In the genomic region with DNA sequence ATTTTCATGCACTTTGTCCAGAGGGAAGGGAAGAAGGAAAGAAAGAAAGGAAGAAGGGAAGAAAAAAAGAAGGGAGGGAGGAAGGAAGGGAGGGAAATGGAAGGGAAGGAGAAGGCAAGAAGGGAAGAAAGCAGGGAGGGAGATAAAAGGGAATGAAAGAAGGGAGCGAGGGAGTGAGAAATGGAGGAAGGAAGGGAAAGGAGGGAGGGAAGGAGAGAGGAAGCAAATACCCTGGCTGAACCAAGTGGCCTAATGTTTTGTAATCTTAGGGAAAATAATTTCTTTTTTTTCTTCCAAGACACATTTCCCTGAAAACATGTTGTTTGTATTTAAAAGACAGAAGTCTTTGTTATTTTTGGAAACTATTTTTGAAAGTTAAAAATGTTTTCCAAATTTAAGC, we compare ENCODE assay signal across 27 cellular contexts. TPM values are rescaled to one million over a fixed set of nuclear protein-coding genes. Genes with fewer than 3 reads are reported as not detected.
DNase-seq lines count a peak whose midpoint lies in the region; ATAC-seq, FAIRE-seq and TF ChIP-seq lines count a peak whose summit lies in the region.
"Had no signal": no experiment of that assay in that cellular context is flagged by ENCODE, and none has a peak within 500 bp of the region (broad histone marks: within the 10 kb centered on the region; RNA-seq: fewer than 3 reads in every experiment).

No MANE protein-coding gene starts in this region.

- TF ChIP-seq CTCF in HepG2 (CRISPR knock-in tag; IDR thresholded peaks at IDR 0.05) = no peak
- TF ChIP-seq CTCF in right lobe of liver (IDR thresholded peaks at IDR 0.05) = no peak
- TF ChIP-seq CTCF in K562 (IDR thresholded peaks at IDR 0.05 in 2 of 3, conservative IDR thresholded peaks at IDR 0.05 in 1 of 3; ENCODE audit: insufficient read depth in 2 of 3, low read depth in 1 of 3, low read length in 3 of 3) = no peak
- TF ChIP-seq CTCF in SK-N-SH (IDR thresholded peaks at IDR 0.05) = no peak
- no peak for TF ChIP-seq CTCF in chondrocyte (IDR thresholded peaks at IDR 0.05)

- FAIRE-seq in HepG2 (lab: Jason Lieb, UNC) (no peak), K562 (lab: Jason Lieb, UNC) (no peak)
- FAIRE-seq: A549, GM12878, GM12892, GM18507 had no signal

- no peak for TF ChIP-seq EP300 in HepG2 (IDR thresholded peaks at IDR 0.05; ENCODE audit: low read depth in 2 of 2, low read length in 2 of 2)
- TF ChIP-seq EP300 in HepG2 (CRISPR knock-in tag; IDR thresholded peaks at IDR 0.05; ENCODE audit: borderline replicate concordance) = no peak
- no peak for TF ChIP-seq EP300 in K562 (IDR thresholded peaks at IDR 0.05; ENCODE audit: low read length)
- TF ChIP-seq EP300 in SK-N-SH (IDR thresholded peaks at IDR 0.05; ENCODE audit: borderline replicate concordance in 1 of 2, low read depth in 1 of 2, low read length in 1 of 2) = no peak

- TF ChIP-seq POLR2A in HepG2 (IDR thresholded peaks at IDR 0.05; ENCODE audit: insufficient read depth in 1 of 2, low read depth in 2 of 2, low read length in 2 of 2) (no peak), right lobe of liver (IDR thresholded peaks at IDR 0.05) (no peak), K562 (conservative IDR thresholded peaks at IDR 0.05) (no peak)

- no peaks in the 10 kb centered on the region for H3K27me3 ChIP-seq in HepG2 (ENCODE audit: control insufficient read depth in 1 of 2, insufficient read depth in 2 of 2, low read length in 2 of 2)
- H3K27me3 ChIP-seq in right lobe of liver = no peaks in the 10 kb centered on the region
- H3K27me3 ChIP-seq in K562 (ENCODE audit: control insufficient read depth in 2 of 2, insufficient read depth in 2 of 2, low read length in 2 of 2) = no peaks in the 10 kb centered on the region
- H3K27me3 ChIP-seq in SK-N-SH (ENCODE audit: insufficient read depth) = no peaks in the 10 kb centered on the region
- H3K27me3 ChIP-seq: BLaER1 treated with 17β-estradiol and CSF1 and Interleukin-3, amounts not matched to agents 10 nM and 100 nM had no signal

- in situ Hi-C loops in HepG2 (cut with HindIII; ENCODE audit: extremely low pct_ligation_motif_present, low pct_unique_long_range_greater_than_20kb) (no loop called here), K562 (cut with MboI) (no loop called here)

- no peak overlapping the region for H3K4me3 ChIP-seq in HepG2 (replicated peaks in 1 of 3; ENCODE audit: insufficient read depth in 1 of 3, low read depth in 2 of 3, low read length in 3 of 3)
- no peak overlapping the region for H3K4me3 ChIP-seq in right lobe of liver
- no peak overlapping the region for H3K4me3 ChIP-seq in K562
- no peak overlapping the region for H3K4me3 ChIP-seq in SK-N-SH (ENCODE audit: low read depth in 2 of 2, low read length in 1 of 2)
- H3K4me3 ChIP-seq: A549; BLaER1 treated with 17β-estradiol and CSF1 and Interleukin-3, amounts not matched to agents 10 nM and 100 nM; GM12878 had no signal

- CTCF ChIA-PET in HepG2 (lab: Yijun Ruan, JAX; ENCODE audit: low intra/inter-chr PET ratio, low total read pairs) = no interaction called here
- CTCF ChIA-PET in K562 (lab: Yijun Ruan, JAX; ENCODE audit: low intra/inter-chr PET ratio) = no interaction called here
- CTCF ChIA-PET in SK-N-SH (lab: Yijun Ruan, JAX) = interaction anchor here (0.6 kb wide), 1 partner anchor 274 kb away, joined by 3 read pairs; no protein-coding TSS in a partner anchor

- peaks cover 41% of the 10 kb centered on the region for H3K9me3 Mint-ChIP-seq in chondrocyte (ENCODE audit: low read depth)

- no peaks in the 10 kb centered on the region for H3K4me1 ChIP-seq in HepG2 (ENCODE audit: insufficient read depth, low read length)
- no peaks in the 10 kb centered on the region for H3K4me1 ChIP-seq in right lobe of liver
- H3K4me1 ChIP-seq in K562 (replicated peaks in 1 of 2; ENCODE audit: control insufficient read depth in 2 of 2, insufficient read depth in 2 of 2, low read length in 2 of 2) = no peaks in the 10 kb centered on the region
- H3K4me1 ChIP-seq in SK-N-SH (ENCODE audit: control insufficient read depth in 1 of 2, insufficient read depth in 2 of 2, low read depth in 1 of 2, low read length in 1 of 2) = no peaks in the 10 kb centered on the region
- H3K4me1 ChIP-seq: A549; BLaER1 treated with 17β-estradiol and CSF1 and Interleukin-3, amounts not matched to agents 10 nM and 100 nM; Caco-2 had no signal

- POLR2A ChIA-PET in HepG2 (lab: Yijun Ruan, JAX) (no interaction called here), K562 (lab: Yijun Ruan, JAX) (no interaction called here), SK-N-SH (lab: Yijun Ruan, JAX) (no interaction called here)

- H2AFZ ChIP-seq in HepG2 (ENCODE audit: low read length) (no peak overlapping the region), K562 (ENCODE audit: low read depth, low read length) (no peak overlapping the region), SK-N-SH (ENCODE audit: low read depth) (no peak overlapping the region)

- no peaks in the 10 kb centered on the region for H3K79me2 ChIP-seq in HepG2 (ENCODE audit: insufficient read depth, low read length)
- no peaks in the 10 kb centered on the region for H3K79me2 ChIP-seq in K562 (ENCODE audit: control insufficient read depth, insufficient read depth, low read length)
- H3K79me2 ChIP-seq in SK-N-SH (ENCODE audit: insufficient read depth) = no peaks in the 10 kb centered on the region

- no peak for TF ChIP-seq RAD21 in HepG2 (CRISPR knock-in tag; IDR thresholded peaks at IDR 0.05)
- TF ChIP-seq RAD21 in K562 (CRISPR knock-in tag; conservative IDR thresholded peaks at IDR 0.05 in 1 of 2, IDR thresholded peaks at IDR 0.05 in 1 of 2) = no peak
- TF ChIP-seq RAD21 in SK-N-SH (IDR thresholded peaks at IDR 0.05; ENCODE audit: low read length) = no peak

- no peaks in the 10 kb centered on the region for H3K9me2 ChIP-seq in SK-N-SH

- DNase-seq in HepG2 (ENCODE audit: low spot score) = no peak
- no peak for DNase-seq in right lobe of liver
- no peak for DNase-seq in K562 (ENCODE audit: extremely low read depth in 1 of 4, low spot score in 3 of 4)
- DNase-seq in fibroblast of gingiva (ENCODE audit: low read depth) = peak; percentile 18
- DNase-seq in HUDEP-2 (lab: John Stamatoyannopoulos, UW; ENCODE audit: unreplicated experiment in 76 of 76) = no peak
- DNase-seq in SK-N-SH = no peak
- DNase-seq in chondrocyte (ENCODE audit: low spot score) = no peak
- DNase-seq: AML-193; Caco-2; Calu3; CD4-positive, alpha-beta T cell; CD8-positive, alpha-beta T cell; DMS 273 treated with DMSO at 0.1 percent for 48 hours; DMS153; DMS53; DMS79; DND-41; EL; GDM1 had no signal

- H3K4me2 ChIP-seq in HepG2 (ENCODE audit: low read depth, low read length) (no peak overlapping the region), K562 (ENCODE audit: insufficient read depth, low read length) (no peak overlapping the region), SK-N-SH (no peak overlapping the region)
- H3K4me2 ChIP-seq: A549; BLaER1 treated with 17β-estradiol and CSF1 and Interleukin-3, amounts not matched to agents 10 nM and 100 nM had no signal

- H4K20me1 ChIP-seq in HepG2 (ENCODE audit: insufficient read depth, low read length) (no peaks in the 10 kb centered on the region), K562 (replicated peaks; ENCODE audit: control insufficient read depth, insufficient read depth, low read length) (no peaks in the 10 kb centered on the region), SK-N-SH (ENCODE audit: insufficient read depth) (no peaks in the 10 kb centered on the region)
- H4K20me1 ChIP-seq: BLaER1 treated with 17β-estradiol and CSF1 and Interleukin-3, amounts not matched to agents 10 nM and 100 nM had no signal

- H3K9me1 ChIP-seq in K562 (ENCODE audit: control insufficient read depth, insufficient read depth, low read length) = no peaks in the 10 kb centered on the region

- H3K36me3 ChIP-seq in HepG2 (replicated peaks in 1 of 2; ENCODE audit: control insufficient read depth in 1 of 2, insufficient read depth in 2 of 2, low read length in 2 of 2) (no peaks in the 10 kb centered on the region), right lobe of liver (no peaks in the 10 kb centered on the region), K562 (ENCODE audit: control insufficient read depth, insufficient read depth, low read length) (no peaks in the 10 kb centered on the region), SK-N-SH (replicated peaks in 1 of 2; ENCODE audit: control insufficient read depth in 1 of 2, insufficient read depth in 2 of 2, low read length in 1 of 2) (no peaks in the 10 kb centered on the region)
- H3K36me3 ChIP-seq: BLaER1 treated with 17β-estradiol and CSF1 and Interleukin-3, amounts not matched to agents 10 nM and 100 nM had no signal

- H3K4me1 Mint-ChIP-seq in chondrocyte (ENCODE audit: low read depth) = no peaks in the 10 kb centered on the region
- H3K4me1 Mint-ChIP-seq: B cell had no signal

- BruUV-seq in HepG2 (replicated peaks; lab: Mats Ljungman, UMichigan) (no TSS peak), K562 (replicated peaks; lab: Mats Ljungman, UMichigan) (no TSS peak)

- WGBS in HepG2 (ENCODE audit: low lambda C conversion rate) = 7% methylated on average over 1 of the region's 1 CpG
- WGBS in right lobe of liver (ENCODE audit: insufficient coverage, low coverage, low lambda C conversion rate, missing lambda C conversion rate) = 73% methylated on average over 1 of the region's 1 CpG
- WGBS in K562 (ENCODE audit: insufficient coverage, low coverage, missing lambda C conversion rate) = 0% methylated on average over 1 of the region's 1 CpG
- 66% methylated on average over 1 of the region's 1 CpG for WGBS in SK-N-SH (ENCODE audit: low lambda C conversion rate)

- H3K4me3 Mint-ChIP-seq in chondrocyte (ENCODE audit: unreplicated experiment) = no peak overlapping the region
- H3K4me3 Mint-ChIP-seq: B cell; CD4-positive, alpha-beta T cell; CD8-positive, alpha-beta T cell had no signal

- peaks cover 2% of the 10 kb centered on the region for H3K27me3 Mint-ChIP-seq in chondrocyte (ENCODE audit: low read depth)

- H3K27ac ChIP-seq in HepG2 (ENCODE audit: extremely low read length, insufficient read depth, low read length) = no peak overlapping the region
- no peak overlapping the region for H3K27ac ChIP-seq in right lobe of liver
- no peak overlapping the region for H3K27ac ChIP-seq in K562 (ENCODE audit: extremely low read depth, low read depth, low read length)
- H3K27ac ChIP-seq in SK-N-SH (ENCODE audit: low read depth in 2 of 2, low read length in 1 of 2) = no peak overlapping the region
- H3K27ac ChIP-seq: 22Rv1; A549; BLaER1 treated with 17β-estradiol and CSF1 and Interleukin-3, amounts not matched to agents 10 nM and 100 nM; C4-2B had no signal

- H3F3A ChIP-seq in SK-N-SH (replicated peaks; ENCODE audit: insufficient read depth) = no peaks in the 10 kb centered on the region

- intact Hi-C loops in HepG2 (cut with micrococcal nuclease; ENCODE audit: unreplicated experiment) (no loop called here), right lobe of liver (cut with DNase I) (no loop called here), K562 (cut with micrococcal nuclease) (no loop called here)

- H3K36me3 Mint-ChIP-seq in chondrocyte (ENCODE audit: low read depth) = peaks cover 7% of the 10 kb centered on the region
- H3K36me3 Mint-ChIP-seq: CD8-positive, alpha-beta T cell had no signal

- no peak for ATAC-seq in HepG2
- ATAC-seq in right lobe of liver = no peak
- ATAC-seq in K562 = no peak
- ATAC-seq: A549; CD8-positive, alpha-beta T cell; GM12878 had no signal

- H3K9me3 ChIP-seq in HepG2 (ENCODE audit: low read length) = peaks cover 15% of the 10 kb centered on the region
- peaks cover 0 to 5% (median 0%) of the 10 kb centered on the region in 4 donors for H3K9me3 ChIP-seq in right lobe of liver
- peaks cover 2% of the 10 kb centered on the region; the same call in 1 of the 2 replicates for H3K9me3 ChIP-seq in K562 (replicated peaks; ENCODE audit: control insufficient read depth, insufficient read depth, low read depth, low read length)
- no peaks in the 10 kb centered on the region; the same call in 1 of the 2 replicates for H3K9me3 ChIP-seq in SK-N-SH

- no peak overlapping the region for H3K9ac ChIP-seq in HepG2 (ENCODE audit: insufficient read depth, low read depth, low read length)
- no peak overlapping the region for H3K9ac ChIP-seq in K562 (ENCODE audit: insufficient read depth in 1 of 2, low read depth in 2 of 2, low read length in 2 of 2)
- no peak overlapping the region for H3K9ac ChIP-seq in SK-N-SH
- H3K9ac ChIP-seq: BLaER1 treated with 17β-estradiol and CSF1 and Interleukin-3, amounts not matched to agents 10 nM and 100 nM had no signal

- no peak overlapping the region for H3K27ac Mint-ChIP-seq in chondrocyte (ENCODE audit: unreplicated experiment)
- H3K27ac Mint-ChIP-seq: B cell; CD4-positive, alpha-beta T cell; CD8-positive, alpha-beta T cell had no signal

RNA-seq across cellular contexts. Expression of gene DTWD1, which starts 35.9 kb away (rescaled TPM):
- total RNA-seq in HepG2 (2016; rRNA removed; fragmentation: Illumina TruSeq; extraction: Trizol) (18.3 and 24.5 TPM in 2 replicates), right lobe of liver (10 to 100 TPM in 2 of 6 experiments, 1 to 10 TPM in 4; 7.5 to 11.7 (median 8.9) TPM), K562 (2014; rRNA removed) (19.1 and 23.1 TPM in 2 replicates), K562 (2014; rRNA removed; fragmentation: Illumina TruSeq; extraction: Trizol) (36.5 and 38.6 TPM in 2 replicates), K562 (2015; rRNA removed; fragmentation: Illumina TruSeq; extraction: Trizol) (32.7 and 32.9 TPM in 2 replicates), K562 (2021) (32.0 and 33.8 TPM in 2 replicates), chondrocyte (16.3 to 23.2 TPM (median 18.0 TPM) in 3 replicates)
- 5.3 and 7.2 TPM in 2 replicates for total RNA-seq in HepG2 (2016; cell fraction: cytosol; rRNA removed; fragmentation: Illumina TruSeq; extraction: Trizol; ENCODE audit: low read depth)
- 17.2 and 21.0 TPM in 2 replicates for total RNA-seq in HepG2 (2016; cell fraction: insoluble cytoplasmic fraction; rRNA removed; fragmentation: Illumina TruSeq; extraction: Trizol)
- total RNA-seq in HepG2 (2016; cell fraction: membrane; rRNA removed; fragmentation: Illumina TruSeq; extraction: Trizol) = 11.5 and 16.6 TPM in 2 replicates
- total RNA-seq in HepG2 (2016; cell fraction: nucleus; rRNA removed; fragmentation: Illumina TruSeq; extraction: Trizol) = 20.8 and 21.6 TPM in 2 replicates
- polyA plus RNA-seq in HepG2 (2011; rRNA removed) (10.8 and 12.7 TPM in 2 replicates), K562 (2011; rRNA removed) (37.7 and 50.5 TPM in 2 replicates), K562 (2014; fragmentation: Illumina TruSeq; extraction: Trizol) (31.7 and 40.1 TPM in 2 replicates), K562 (2014; fragmentation: Nextera tagmentation; extraction: Ambion mirVana) (10 to 100 TPM; 67.7 to 76.4 TPM), K562 (2014; rRNA removed) (33.4 and 34.4 TPM in 2 replicates), SK-N-SH (2012; rRNA removed) (13.9 and 15.3 TPM in 2 replicates)
- 4.0 and 4.8 TPM in 2 replicates for polyA plus RNA-seq in HepG2 (2011; cell fraction: cytosol; rRNA removed)
- 4.9 and 5.5 TPM in 2 replicates for polyA plus RNA-seq in HepG2 (2011; cell fraction: nucleus; rRNA removed)
- 9.3 and 15.0 TPM in 2 replicates for polyA plus RNA-seq in HepG2 (2012)
- polyA plus RNA-seq in HepG2 (2016; cell fraction: cytosol; fragmentation: Illumina TruSeq; extraction: Trizol; ENCODE audit: low read depth) = 6.5 and 8.6 TPM in 2 replicates
- polyA plus RNA-seq in HepG2 (2016; cell fraction: insoluble cytoplasmic fraction; fragmentation: Illumina TruSeq; extraction: Trizol; ENCODE audit: low read depth) = 26.5 and 29.3 TPM in 2 replicates
- polyA plus RNA-seq in HepG2 (2016; cell fraction: membrane; fragmentation: Illumina TruSeq; extraction: Trizol; ENCODE audit: low read depth) = 11.4 and 12.4 TPM in 2 replicates
- 25.9 and 26.6 TPM in 2 replicates for polyA plus RNA-seq in HepG2 (2016; cell fraction: nucleus; fragmentation: Illumina TruSeq; extraction: Trizol; ENCODE audit: insufficient read depth, low read depth)
- 2.7 and 13.7 TPM in 2 replicates for polyA minus RNA-seq in HepG2 (2011; rRNA and poly(A)+ RNA removed; ENCODE audit: low replicate concordance)
- polyA minus RNA-seq in HepG2 (2011; cell fraction: cytosol; rRNA and poly(A)+ RNA removed) = 4.5 and 5.2 TPM in 2 replicates
- polyA minus RNA-seq in HepG2 (2011; cell fraction: nucleus; rRNA and poly(A)+ RNA removed) = 39.1 and 39.8 TPM in 2 replicates
- 14.7 and 34.7 TPM in 2 replicates for total RNA-seq in K562 (2011; cell fraction: chromatin; rRNA removed; ENCODE audit: low replicate concordance)
- 6.0 and 9.2 TPM in 2 replicates for total RNA-seq in K562 (2011; cell fraction: nucleolus; rRNA removed)
- 15.2 and 21.7 TPM in 2 replicates for total RNA-seq in K562 (2011; cell fraction: nucleoplasm; rRNA removed)
- 5.0 and 8.1 TPM in 2 replicates for polyA plus RNA-seq in K562 (2011; cell fraction: cytosol; rRNA removed)
- 11.9 and 18.9 TPM in 2 replicates for polyA plus RNA-seq in K562 (2011; cell fraction: nucleus; rRNA removed)
- 30.7 and 45.2 TPM in 2 replicates for polyA plus RNA-seq in K562 (2012)
- 32.1 and 38.7 TPM in 2 replicates for polyA minus RNA-seq in K562 (2011; rRNA and poly(A)+ RNA removed)
- polyA minus RNA-seq in K562 (2011; cell fraction: cytosol; rRNA and poly(A)+ RNA removed) = 9.7 and 11.9 TPM in 2 replicates
- polyA minus RNA-seq in K562 (2011; cell fraction: nucleus; rRNA and poly(A)+ RNA removed) = 28.9 and 38.8 TPM in 2 replicates
- polyA plus RNA-seq in SK-N-SH (2012; cell fraction: cytosol; rRNA removed) = 20.6 and 26.3 TPM in 2 replicates
- 6.1 and 15.8 TPM in 2 replicates for polyA plus RNA-seq in SK-N-SH (2012; cell fraction: nucleus; rRNA removed)

RNA-seq across cellular contexts. Expression of gene FAM227B, which starts 36.1 kb away (rescaled TPM):
- total RNA-seq in HepG2 (2016; rRNA removed; fragmentation: Illumina TruSeq; extraction: Trizol) (2.3 and 2.6 TPM in 2 replicates), right lobe of liver (1 to 10 TPM; 1.3 to 3.2 (median 2.0) TPM), K562 (2014; rRNA removed) (5.1 and 6.4 TPM in 2 replicates), K562 (2014; rRNA removed; fragmentation: Illumina TruSeq; extraction: Trizol) (11.2 and 13.8 TPM in 2 replicates), K562 (2015; rRNA removed; fragmentation: Illumina TruSeq; extraction: Trizol) (8.2 and 10.0 TPM in 2 replicates), K562 (2021) (6.6 and 7.7 TPM in 2 replicates), chondrocyte (1.00 to 2.2 TPM (median 1.9 TPM) in 3 replicates)
- 0.53 and 1.3 TPM in 2 replicates for total RNA-seq in HepG2 (2016; cell fraction: cytosol; rRNA removed; fragmentation: Illumina TruSeq; extraction: Trizol; ENCODE audit: low read depth)
- total RNA-seq in HepG2 (2016; cell fraction: insoluble cytoplasmic fraction; rRNA removed; fragmentation: Illumina TruSeq; extraction: Trizol) = 2.0 and 3.1 TPM in 2 replicates
- total RNA-seq in HepG2 (2016; cell fraction: membrane; rRNA removed; fragmentation: Illumina TruSeq; extraction: Trizol) = 1.0 and 1.2 TPM in 2 replicates
- 2.3 and 2.5 TPM in 2 replicates for total RNA-seq in HepG2 (2016; cell fraction: nucleus; rRNA removed; fragmentation: Illumina TruSeq; extraction: Trizol)
- polyA plus RNA-seq in HepG2 (2011; rRNA removed) (1.1 and 1.9 TPM in 2 replicates), K562 (2011; rRNA removed) (9.6 and 11.7 TPM in 2 replicates), K562 (2014; fragmentation: Illumina TruSeq; extraction: Trizol) (8.5 and 9.0 TPM in 2 replicates), K562 (2014; fragmentation: Nextera tagmentation; extraction: Ambion mirVana) (10 to 100 TPM; 11.5 to 11.9 TPM), K562 (2014; rRNA removed) (9.0 and 12.5 TPM in 2 replicates), SK-N-SH (2012; rRNA removed) (4.4 and 5.8 TPM in 2 replicates)
- polyA plus RNA-seq in HepG2 (2011; cell fraction: cytosol; rRNA removed) = 0.75 and 1.2 TPM in 2 replicates
- polyA plus RNA-seq in HepG2 (2011; cell fraction: nucleus; rRNA removed) = 0.99 and 1.2 TPM in 2 replicates
- 2.0 and 2.3 TPM in 2 replicates for polyA plus RNA-seq in HepG2 (2012)
- 0.62 and 0.71 TPM in 2 replicates for polyA plus RNA-seq in HepG2 (2016; cell fraction: cytosol; fragmentation: Illumina TruSeq; extraction: Trizol; ENCODE audit: low read depth)
- 2.3 and 2.6 TPM in 2 replicates for polyA plus RNA-seq in HepG2 (2016; cell fraction: insoluble cytoplasmic fraction; fragmentation: Illumina TruSeq; extraction: Trizol; ENCODE audit: low read depth)
- 0.59 and 1.5 TPM in 2 replicates for polyA plus RNA-seq in HepG2 (2016; cell fraction: membrane; fragmentation: Illumina TruSeq; extraction: Trizol; ENCODE audit: low read depth)
- polyA plus RNA-seq in HepG2 (2016; cell fraction: nucleus; fragmentation: Illumina TruSeq; extraction: Trizol; ENCODE audit: insufficient read depth, low read depth) = 1.7 and 2.5 TPM in 2 replicates
- 1.7 and 2.2 TPM in 2 replicates for polyA minus RNA-seq in HepG2 (2011; rRNA and poly(A)+ RNA removed; ENCODE audit: low replicate concordance)
- 0.89 and 1.4 TPM in 2 replicates for polyA minus RNA-seq in HepG2 (2011; cell fraction: cytosol; rRNA and poly(A)+ RNA removed)
- 5.4 and 7.5 TPM in 2 replicates for polyA minus RNA-seq in HepG2 (2011; cell fraction: nucleus; rRNA and poly(A)+ RNA removed)
- total RNA-seq in K562 (2011; cell fraction: chromatin; rRNA removed; ENCODE audit: low replicate concordance) = 7.1 and 8.3 TPM in 2 replicates
- total RNA-seq in K562 (2011; cell fraction: nucleolus; rRNA removed) = 3.6 and 5.7 TPM in 2 replicates
- 10.1 and 21.8 TPM in 2 replicates for total RNA-seq in K562 (2011; cell fraction: nucleoplasm; rRNA removed)
- polyA plus RNA-seq in K562 (2011; cell fraction: cytosol; rRNA removed) = 2.0 and 4.4 TPM in 2 replicates
- 6.5 and 9.2 TPM in 2 replicates for polyA plus RNA-seq in K562 (2011; cell fraction: nucleus; rRNA removed)
- polyA plus RNA-seq in K562 (2012) = 10.6 and 11.9 TPM in 2 replicates
- polyA minus RNA-seq in K562 (2011; rRNA and poly(A)+ RNA removed) = 9.8 and 12.9 TPM in 2 replicates
- polyA minus RNA-seq in K562 (2011; cell fraction: cytosol; rRNA and poly(A)+ RNA removed) = 1.6 and 3.5 TPM in 2 replicates
- polyA minus RNA-seq in K562 (2011; cell fraction: nucleus; rRNA and poly(A)+ RNA removed) = 12.5 and 14.8 TPM in 2 replicates
- 6.7 and 8.2 TPM in 2 replicates for polyA plus RNA-seq in SK-N-SH (2012; cell fraction: cytosol; rRNA removed)
- polyA plus RNA-seq in SK-N-SH (2012; cell fraction: nucleus; rRNA removed) = 2.4 and 4.3 TPM in 2 replicates

Comparison
In these comparisons a context has a peak if more than half of its experiments do, and no peak if none do; other contexts are left out.
1. Of the 241 proteins assayed by ChIP-seq in both HepG2 and K562: peak only in HepG2: none; only in K562: PCBP2 and ZNF512; in both: HNRNPK; in neither: 238.